ENCODE assay signal across 12 cellular contexts in the genomic region with DNA sequence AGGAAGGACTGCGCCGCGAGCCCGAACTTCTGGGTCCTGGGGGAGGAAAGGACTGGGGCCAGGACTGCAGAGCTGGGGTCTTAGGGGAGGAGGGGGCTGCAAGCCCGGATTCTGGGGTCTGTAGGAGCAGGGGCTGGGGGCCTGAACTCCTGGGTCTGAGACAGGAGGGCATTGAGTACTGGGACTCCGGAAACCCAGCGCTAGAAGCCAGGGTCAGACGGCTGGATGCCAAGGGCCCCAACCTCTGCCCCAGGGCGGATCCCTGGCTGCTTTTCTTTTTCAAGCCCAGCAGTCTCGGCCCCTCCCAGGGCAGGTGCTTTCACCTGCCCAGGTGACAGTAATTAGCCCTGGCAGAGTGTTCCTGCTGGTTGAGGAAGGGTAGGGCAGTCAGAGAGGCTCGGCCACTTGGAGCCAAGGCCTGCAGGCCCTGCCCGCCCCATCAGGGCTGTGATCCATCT. TPM values are rescaled to one million over a fixed set of nuclear protein-coding genes. Genes with fewer than 3 reads are reported as not detected.
A peak's percentile ranks its signal among the peaks of the same experiment; 100 is the strongest.
DNase-seq lines count a peak whose midpoint lies in the region; ATAC-seq and TF ChIP-seq lines count a peak whose summit lies in the region.
"Had no signal": no experiment of that assay in that cellular context is flagged by ENCODE, and none has a peak within 500 bp of the region (broad histone marks: within the 10 kb centered on the region; RNA-seq: fewer than 3 reads in every experiment).

No MANE protein-coding gene starts in this region.

- peaks cover 0 to 4% of the 10 kb centered on the region in 2 donors for H3K36me3 ChIP-seq in left lung
- peaks cover 0 to 7% (median 0%) of the 10 kb centered on the region in 3 donors for H3K36me3 ChIP-seq in tibial nerve

- H3K36me3 Mint-ChIP-seq in natural killer cell treated with Interleukin-12 subunit alpha and Interleukin-12 subunit beta and Interleukin-15 and Interleukin-18, amount 100 ng/mL, for 72 hours, result no peaks in the 10 kb centered on the region

- peaks cover 21 to 37% of the 10 kb centered on the region in 2 donors for H3K27me3 Mint-ChIP-seq in natural killer cell treated with Interleukin-12 subunit alpha and Interleukin-12 subunit beta and Interleukin-15 and Interleukin-18, amount 100 ng/mL, for 72 hours

- WGBS in tibial nerve, 2 donors, result 18 to 19% methylated on average over 10 to 11 of the region's 12 CpGs

- no peak for TF ChIP-seq POLR2A in tibial nerve (IDR thresholded peaks at IDR 0.05)

- peak overlapping the region; percentile 29 to 39 for H3K4me3 ChIP-seq in left lung
- H3K4me3 ChIP-seq in tibial nerve, result peak overlapping the region in 3 of 4 donors; percentile 7 to 42 (median 16)

- DNase-seq in NCI-H187 (lab: John Stamatoyannopoulos, UW) (peak; percentile 15 to 30), NCI-H187 treated with DMSO at 0.1 percent for 48 hours (lab: John Stamatoyannopoulos, UW) (no peak), SW480 (ENCODE audit: low spot score) (peak; percentile 89), left lung (peak; percentile 73 to 80), tibial nerve (ENCODE audit: low spot score in 2 of 2) (no peak), GDM1 (lab: John Stamatoyannopoulos, UW) (no peak)
- no peak for DNase-seq in natural killer cell treated with Interleukin-12 subunit alpha and Interleukin-12 subunit beta and Interleukin-15 and Interleukin-18, amount 100 ng/mL, for 72 hours (ENCODE audit: low spot score)
- DNase-seq: stimulated activated naive CD8-positive, alpha-beta T cell treated with anti-CD3 and anti-CD28 coated beads, Interleukin-15, amount 100 ng/mL, for 72 hours had no signal

- H3K4me1 ChIP-seq in left lung, result no peaks in the 10 kb centered on the region
- H3K4me1 ChIP-seq in tibial nerve, result peaks cover 0 to 46% (median 0%) of the 10 kb centered on the region in 4 donors

- no peaks in the 10 kb centered on the region for H3K9me3 Mint-ChIP-seq in natural killer cell treated with Interleukin-12 subunit alpha and Interleukin-12 subunit beta and Interleukin-15 and Interleukin-18, amount 100 ng/mL, for 72 hours
- H3K9me3 Mint-ChIP-seq: stimulated activated naive CD8-positive, alpha-beta T cell treated with anti-CD3 and anti-CD28 coated beads, Interleukin-15, amount 100 ng/mL, for 72 hours had no signal

- H3K4me1 Mint-ChIP-seq in natural killer cell treated with Interleukin-12 subunit alpha and Interleukin-12 subunit beta and Interleukin-15 and Interleukin-18, amount 100 ng/mL, for 72 hours (ENCODE audit: low read depth in 2 of 2), result no peaks in the 10 kb centered on the region
- H3K4me1 Mint-ChIP-seq: stimulated activated naive CD8-positive, alpha-beta T cell treated with anti-CD3 and anti-CD28 coated beads, Interleukin-15, amount 100 ng/mL, for 72 hours had no signal

- H3K4me3 Mint-ChIP-seq in natural killer cell treated with Interleukin-12 subunit alpha and Interleukin-12 subunit beta and Interleukin-15 and Interleukin-18, amount 100 ng/mL, for 72 hours, result no peak overlapping the region
- H3K4me3 Mint-ChIP-seq: stimulated activated naive CD8-positive, alpha-beta T cell treated with anti-CD3 and anti-CD28 coated beads, Interleukin-15, amount 100 ng/mL, for 72 hours had no signal

- H3K9me3 ChIP-seq in left lung (no peaks in the 10 kb centered on the region), tibial nerve (no peaks in the 10 kb centered on the region)

- ATAC-seq in left lung (peak; percentile 77), HG02588 (IDR thresholded peaks at IDR 0.05; ENCODE audit: unreplicated experiment) (no peak)
- no peak for ATAC-seq in natural killer cell treated with Interleukin-12 subunit alpha and Interleukin-12 subunit beta and Interleukin-15 and Interleukin-18, amount 100 ng/mL, for 72 hours
- ATAC-seq: stimulated activated naive CD8-positive, alpha-beta T cell treated with anti-CD3 and anti-CD28 coated beads, Interleukin-15, amount 100 ng/mL, for 72 hours had no signal

- peaks cover 14 to 58% of the 10 kb centered on the region in 2 donors for H3K27me3 ChIP-seq in left lung
- peaks cover 0 to 43% of the 10 kb centered on the region in 2 donors for H3K27me3 ChIP-seq in tibial nerve

- H3K27ac Mint-ChIP-seq in natural killer cell treated with Interleukin-12 subunit alpha and Interleukin-12 subunit beta and Interleukin-15 and Interleukin-18, amount 100 ng/mL, for 72 hours, result no peak overlapping the region
- H3K27ac Mint-ChIP-seq: brain; stimulated activated naive CD8-positive, alpha-beta T cell treated with anti-CD3 and anti-CD28 coated beads, Interleukin-15, amount 100 ng/mL, for 72 hours had no signal

- intact Hi-C loops in left lung (cut with DNase I), result no loop called here

- TF ChIP-seq EP300 in tibial nerve (IDR thresholded peaks at IDR 0.05), result no peak

- H3K27ac ChIP-seq in left lung, result peak overlapping the region; percentile 80 to 81
- peak overlapping the region; percentile 49 to 92 (median 82) for H3K27ac ChIP-seq in tibial nerve

- peak in 1 of 2 donors; percentile 22 for TF ChIP-seq CTCF in left lung (IDR thresholded peaks at IDR 0.05)
- TF ChIP-seq CTCF in tibial nerve (IDR thresholded peaks at IDR 0.05), result no peak

RNA-seq across cellular contexts. Expression of gene MYH14, which starts 2.3 kb away (rescaled TPM):
- total RNA-seq in left lung (100 to 1,000 TPM; 101 to 195 TPM), tibial nerve (10 to 100 TPM; 12.9 to 30.3 (median 15.3) TPM)
- not detected for total RNA-seq in natural killer cell treated with Interleukin-12 subunit alpha and Interleukin-12 subunit beta and Interleukin-15 and Interleukin-18, amount 100 ng/mL, for 72 hours
- total RNA-seq: activated CD8-positive, alpha-beta memory T cell treated with anti-CD3 and anti-CD28 coated beads for 36 hours had no signal

RNA-seq across cellular contexts. Expression of gene IZUMO2, which starts 42.6 kb away (rescaled TPM):
- total RNA-seq in left lung (not detected), tibial nerve (not detected)
- total RNA-seq in natural killer cell treated with Interleukin-12 subunit alpha and Interleukin-12 subunit beta and Interleukin-15 and Interleukin-18, amount 100 ng/mL, for 72 hours, result not detected
- total RNA-seq: A172; activated CD8-positive, alpha-beta memory T cell treated with anti-CD3 and anti-CD28 coated beads for 36 hours had no signal

Comparison
In these comparisons a context has a peak if more than half of its experiments do, and no peak if none do; other contexts are left out.
1. DNase-seq: peak in NCI-H187 (2 of 2), SW480 (single experiment) and left lung (2 of 2); none in NCI-H187 treated with DMSO at 0.1 percent for 48 hours (single experiment), tibial nerve (0 of 2), natural killer cell treated with Interleukin-12 subunit alpha and Interleukin-12 subunit beta and Interleukin-15 and Interleukin-18, amount 100 ng/mL, for 72 hours (single experiment) and GDM1 (single experiment).
2. RNA of gene MYH14, which starts 2.3 kb away (total RNA-seq): 101 to 195 TPM in left lung and 12.9 to 30.3 TPM in tibial nerve; not detected in natural killer cell treated with Interleukin-12 subunit alpha and Interleukin-12 subunit beta and Interleukin-15 and Interleukin-18, amount 100 ng/mL, for 72 hours; every median in the first group is over 10 times any median in the second.